Comparison of ENCODE assay signal across 13 cellular contexts in the genomic region with DNA sequence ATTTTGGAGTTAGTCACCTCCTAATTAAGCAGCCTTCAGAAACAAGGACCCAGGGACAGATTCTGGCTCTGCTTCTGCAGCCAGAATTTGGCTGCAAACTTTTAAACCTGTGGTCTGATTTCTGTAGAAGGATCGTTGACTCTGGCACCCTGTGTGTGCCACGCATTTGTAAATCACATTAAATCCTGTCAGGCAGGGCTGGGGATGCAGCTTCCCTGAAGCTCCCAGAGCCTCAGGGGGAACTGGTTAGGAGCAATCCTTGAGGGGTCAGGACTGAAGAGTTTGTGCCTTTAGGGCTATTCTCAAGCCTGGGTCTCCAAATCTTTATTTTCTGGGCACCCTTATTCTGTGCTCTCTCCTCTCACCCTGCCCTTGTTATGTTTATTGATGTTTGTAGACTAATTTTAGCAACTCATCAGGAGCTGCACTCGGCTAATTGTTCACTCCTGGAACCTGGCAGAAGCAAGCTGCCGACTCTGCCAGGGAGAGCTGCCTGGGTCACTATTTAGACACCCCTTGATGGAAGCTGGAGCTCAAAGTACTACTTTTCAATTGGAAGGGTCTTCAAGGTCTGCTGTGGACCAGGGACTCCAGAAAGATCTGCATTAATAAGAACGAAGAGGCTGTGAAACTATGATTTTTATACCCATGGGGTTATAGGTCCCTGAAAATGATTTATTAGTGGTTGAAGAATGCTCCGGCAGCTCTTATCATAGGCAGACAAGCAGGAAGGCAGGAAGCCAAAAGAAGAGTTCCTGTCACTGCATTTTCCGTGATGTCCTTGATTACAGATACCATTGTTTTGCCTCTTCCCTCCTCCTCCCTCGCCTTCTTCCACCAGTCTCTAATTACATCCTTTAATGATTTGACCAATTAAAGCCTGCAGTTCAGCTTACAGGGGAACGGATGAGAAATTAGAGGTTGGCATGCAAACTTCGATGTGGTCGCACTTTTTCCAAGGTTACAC. TPM values are rescaled to one million over a fixed set of nuclear protein-coding genes. Genes with fewer than 3 reads are reported as not detected.
A peak's percentile ranks its signal among the peaks of the same experiment; 100 is the strongest.
DNase-seq lines count a peak whose midpoint lies in the region; ATAC-seq, FAIRE-seq and TF ChIP-seq lines count a peak whose summit lies in the region.
"Had no signal": no experiment of that assay in that cellular context is flagged by ENCODE, and none has a peak within 500 bp of the region (broad histone marks: within the 10 kb centered on the region; RNA-seq: fewer than 3 reads in every experiment).

No MANE protein-coding gene starts in this region.

- WGBS in HepG2 (ENCODE audit: low lambda C conversion rate) = 97% methylated on average over 11 of the region's 11 CpGs

- H2AFZ ChIP-seq in SU-DHL-6 (ENCODE audit: low read depth, low read length, severe bottlenecking) = peak overlapping the region; percentile 2
- H2AFZ ChIP-seq in HepG2 (ENCODE audit: low read length) = peak overlapping the region; percentile 32

- no peak for TF ChIP-seq POLR2A in HepG2 (IDR thresholded peaks at IDR 0.05; ENCODE audit: insufficient read depth in 1 of 2, low read depth in 2 of 2, low read length in 2 of 2)

- H3K4me3 ChIP-seq in SU-DHL-6 (ENCODE audit: insufficient read depth, low read length, poor library complexity, severe bottlenecking) = no peak overlapping the region
- no peak overlapping the region for H3K4me3 ChIP-seq in HepG2 (replicated peaks in 1 of 3; ENCODE audit: insufficient read depth in 1 of 3, low read depth in 2 of 3, low read length in 3 of 3)
- H3K4me3 ChIP-seq: psoas muscle had no signal

- POLR2A ChIA-PET in HepG2 (lab: Yijun Ruan, JAX) = interaction anchor here (1.2 to 1.7 kb wide), 3 partner anchors 46 to 120 kb away, joined by 3 to 4 read pairs (median 3); no protein-coding TSS in a partner anchor
- POLR2A ChIA-PET in RWPE1 (lab: Yijun Ruan, JAX; ENCODE audit: low non-redundant PET) = no interaction called here

- H3K4me2 ChIP-seq in SU-DHL-6 (ENCODE audit: low read depth, low read length, poor library complexity, severe bottlenecking) (no peak overlapping the region), HepG2 (ENCODE audit: low read depth, low read length) (no peak overlapping the region)

- H3K79me2 ChIP-seq in SU-DHL-6 (ENCODE audit: insufficient read depth, low read length) = no peaks in the 10 kb centered on the region
- no peaks in the 10 kb centered on the region for H3K79me2 ChIP-seq in HepG2 (ENCODE audit: insufficient read depth, low read length)

- no peaks in the 10 kb centered on the region for H3K9me3 ChIP-seq in SU-DHL-6 (ENCODE audit: insufficient read depth, low read length)
- H3K9me3 ChIP-seq in HepG2 (ENCODE audit: low read length) = no peaks in the 10 kb centered on the region
- H3K9me3 ChIP-seq: psoas muscle had no signal

- H3K9ac ChIP-seq in SU-DHL-6 (ENCODE audit: low read length) (no peak overlapping the region), HepG2 (ENCODE audit: insufficient read depth, low read depth, low read length) (no peak overlapping the region)

- ATAC-seq in HepG2 = no peak
- ATAC-seq: psoas muscle had no signal

- H3K27ac ChIP-seq in SU-DHL-6 (ENCODE audit: low read depth, low read length) (no peak overlapping the region), HepG2 (ENCODE audit: extremely low read length, insufficient read depth, low read length) (peak overlapping the region; percentile 7), RWPE1 (no peak overlapping the region)
- H3K27ac ChIP-seq: brain microvascular endothelial cell, psoas muscle had no signal

- FAIRE-seq in HepG2 (lab: Jason Lieb, UNC) = no peak

- H3F3A ChIP-seq in SU-DHL-6 (ENCODE audit: insufficient read depth) = no peaks in the 10 kb centered on the region

- no peaks in the 10 kb centered on the region for H3K9me2 ChIP-seq in SU-DHL-6 (replicated peaks; ENCODE audit: insufficient read depth, low read length)

- CTCF ChIA-PET in HepG2 (lab: Yijun Ruan, JAX; ENCODE audit: low intra/inter-chr PET ratio, low total read pairs) (no interaction called here), RWPE1 (lab: Yijun Ruan, JAX) (interaction anchor here (0.6 kb wide), 1 partner anchor 1744 kb away, joined by 3 read pairs; no protein-coding TSS in a partner anchor)

- H4K20me1 ChIP-seq in SU-DHL-6 (ENCODE audit: low read depth, low read length) = no peaks in the 10 kb centered on the region
- H4K20me1 ChIP-seq in HepG2 (ENCODE audit: insufficient read depth, low read length) = no peaks in the 10 kb centered on the region

- no peak for TF ChIP-seq RAD21 in HepG2 (CRISPR knock-in tag; IDR thresholded peaks at IDR 0.05)

- TF ChIP-seq EP300 in HepG2 (IDR thresholded peaks at IDR 0.05; ENCODE audit: low read depth in 2 of 2, low read length in 2 of 2) = no peak
- TF ChIP-seq EP300 in HepG2 (CRISPR knock-in tag; IDR thresholded peaks at IDR 0.05; ENCODE audit: borderline replicate concordance) = no peak

- TF ChIP-seq CTCF in SU-DHL-6 (IDR thresholded peaks at IDR 0.05; ENCODE audit: insufficient read depth, low read length, poor library complexity, severe bottlenecking) (no peak), HepG2 (CRISPR knock-in tag; IDR thresholded peaks at IDR 0.05) (no peak), RWPE1 (conservative IDR thresholded peaks at IDR 0.05; ENCODE audit: low read depth) (no peak)

- no peaks in the 10 kb centered on the region for H3K36me3 ChIP-seq in SU-DHL-6 (ENCODE audit: low read length)
- H3K36me3 ChIP-seq in HepG2 (replicated peaks in 1 of 2; ENCODE audit: control insufficient read depth in 1 of 2, insufficient read depth in 2 of 2, low read length in 2 of 2) = no peaks in the 10 kb centered on the region
- H3K36me3 ChIP-seq: brain microvascular endothelial cell had no signal

- BruUV-seq in HepG2 (replicated peaks; lab: Mats Ljungman, UMichigan) = no TSS peak

- in situ Hi-C loops in HepG2 (cut with HindIII; ENCODE audit: extremely low pct_ligation_motif_present, low pct_unique_long_range_greater_than_20kb) = loop anchor here (5.0 kb wide), 1 partner anchor 38 kb away; no protein-coding TSS in a partner anchor

- H3K27me3 ChIP-seq in SU-DHL-6 (ENCODE audit: low read length) (no peaks in the 10 kb centered on the region), HepG2 (ENCODE audit: control insufficient read depth in 1 of 2, insufficient read depth in 2 of 2, low read length in 2 of 2) (no peaks in the 10 kb centered on the region)
- H3K27me3 ChIP-seq: brain microvascular endothelial cell had no signal

- intact Hi-C loops in HepG2 (cut with micrococcal nuclease; ENCODE audit: unreplicated experiment) = no loop called here

- peaks cover 67% of the 10 kb centered on the region for H3K4me1 ChIP-seq in HepG2 (ENCODE audit: insufficient read depth, low read length)
- H3K4me1 ChIP-seq: psoas muscle had no signal

- DNase-seq in ELF-1 (ENCODE audit: low read depth, low spot score) = peak; percentile 42
- DNase-seq in NCI-H146 (lab: John Stamatoyannopoulos, UW) = peak; percentile 97
- DNase-seq in HepG2 (ENCODE audit: low spot score) = no peak
- DNase-seq in HuH-7 (ENCODE audit: low spot score) = no peak
- no peak for DNase-seq in RWPE1 (ENCODE audit: low spot score)
- DNase-seq in germinal center (ENCODE audit: low spot score) = no peak
- DNase-seq in AML-193 (lab: John Stamatoyannopoulos, UW) = no peak
- DNase-seq: activated CD4-positive, alpha-beta T cell treated with anti-CD3 and anti-CD28 coated beads for 1 hour; brain microvascular endothelial cell; hippocampal formation; psoas muscle had no signal

TF ChIP-seq in HepG2, 621 proteins besides CTCF, POLR2A, EP300 and RAD21 (continues in another document):
- no peak for TF ChIP-seq ATF7-NPFF (CRISPR knock-in tag; IDR thresholded peaks at IDR 0.05; ENCODE audit: low read depth)
- no peak for TF ChIP-seq ZNF773 (CRISPR knock-in tag; IDR thresholded peaks at IDR 0.05; ENCODE audit: borderline replicate concordance)
- TF ChIP-seq ATF1 (CRISPR knock-in tag; IDR thresholded peaks at IDR 0.05) = no peak
- no peak for TF ChIP-seq THAP8 (CRISPR knock-in tag; IDR thresholded peaks at IDR 0.05; ENCODE audit: borderline replicate concordance)
- TF ChIP-seq PCBP1 (IDR thresholded peaks at IDR 0.05; ENCODE audit: borderline replicate concordance, low read depth, low read length) = no peak
- no peak for TF ChIP-seq WIZ (CRISPR knock-in tag; IDR thresholded peaks at IDR 0.05)
- TF ChIP-seq MXD4 (CRISPR knock-in tag; IDR thresholded peaks at IDR 0.05) = no peak
- 0 out of 2 replicates have a peak, but pooled peaks have one; percentile 27 for TF ChIP-seq JUNB (CRISPR knock-in tag; IDR thresholded peaks at IDR 0.05; ENCODE audit: borderline replicate concordance)

RNA-seq across cellular contexts. Expression of gene NOX3, which starts 6.5 kb away (rescaled TPM):
- total RNA-seq in HepG2 (2016; rRNA removed; fragmentation: Illumina TruSeq; extraction: Trizol) = 0.18 and 0.24 TPM in 2 replicates
- total RNA-seq in HepG2 (2016; cell fraction: cytosol; rRNA removed; fragmentation: Illumina TruSeq; extraction: Trizol; ENCODE audit: low read depth) = not detected in 2 replicates
- 0.15 and 0.17 TPM in 2 replicates for total RNA-seq in HepG2 (2016; cell fraction: insoluble cytoplasmic fraction; rRNA removed; fragmentation: Illumina TruSeq; extraction: Trizol)
- total RNA-seq in HepG2 (2016; cell fraction: membrane; rRNA removed; fragmentation: Illumina TruSeq; extraction: Trizol) = 0.19 TPM in 1 of 2 replicates, not detected in the other
- 0.28 and 0.31 TPM in 2 replicates for total RNA-seq in HepG2 (2016; cell fraction: nucleus; rRNA removed; fragmentation: Illumina TruSeq; extraction: Trizol)
- polyA plus RNA-seq in HepG2 (2011; rRNA removed) = 0.09 and 0.12 TPM in 2 replicates
- 0.05 TPM in 2 replicates for polyA plus RNA-seq in HepG2 (2011; cell fraction: cytosol; rRNA removed)
- not detected in 2 replicates for polyA plus RNA-seq in HepG2 (2011; cell fraction: nucleus; rRNA removed)
- polyA plus RNA-seq in HepG2 (2012) = 0.16 TPM in 1 of 2 replicates, not detected in the other
- polyA plus RNA-seq in HepG2 (2016; cell fraction: cytosol; fragmentation: Illumina TruSeq; extraction: Trizol; ENCODE audit: low read depth) = 0.05 TPM in 1 of 2 replicates, not detected in the other
- polyA plus RNA-seq in HepG2 (2016; cell fraction: insoluble cytoplasmic fraction; fragmentation: Illumina TruSeq; extraction: Trizol; ENCODE audit: low read depth) = 0.11 TPM in 2 replicates
- 0.15 TPM in 1 of 2 replicates, not detected in the other for polyA plus RNA-seq in HepG2 (2016; cell fraction: membrane; fragmentation: Illumina TruSeq; extraction: Trizol; ENCODE audit: low read depth)
- polyA plus RNA-seq in HepG2 (2016; cell fraction: nucleus; fragmentation: Illumina TruSeq; extraction: Trizol; ENCODE audit: insufficient read depth, low read depth) = 0.44 TPM in 1 of 2 replicates, not detected in the other
- polyA minus RNA-seq in HepG2 (2011; rRNA and poly(A)+ RNA removed; ENCODE audit: low replicate concordance) = not detected in 2 replicates
- polyA minus RNA-seq in HepG2 (2011; cell fraction: cytosol; rRNA and poly(A)+ RNA removed) = not detected in 2 replicates
- 0.13 and 0.25 TPM in 2 replicates for polyA minus RNA-seq in HepG2 (2011; cell fraction: nucleus; rRNA and poly(A)+ RNA removed)
- total RNA-seq: activated T-helper 1 cell treated with anti-CD3 and anti-CD28 coated beads, Interleukin-12 subunit alpha, Interleukin-12 subunit beta, Interleukin-2, Interleukin-4 antibody, amounts not matched to agents 30 ng/mL and 10 ng/mL and 1 ng/mL, durations not matched to agents 14 hours and 24 hours and 36 hours; psoas muscle had no signal
- polyA plus RNA-seq: psoas muscle had no signal

Comparison
In these comparisons a context has a peak if more than half of its experiments do, and no peak if none do; other contexts are left out.
1. DNase-seq: peak in ELF-1 (single experiment) and NCI-H146 (single experiment); none in HepG2 (single experiment), HuH-7 (single experiment), RWPE1 (single experiment), germinal center (single experiment) and AML-193 (0 of 2).